ENCODE assay signal across 8 cellular contexts in the genomic region with DNA sequence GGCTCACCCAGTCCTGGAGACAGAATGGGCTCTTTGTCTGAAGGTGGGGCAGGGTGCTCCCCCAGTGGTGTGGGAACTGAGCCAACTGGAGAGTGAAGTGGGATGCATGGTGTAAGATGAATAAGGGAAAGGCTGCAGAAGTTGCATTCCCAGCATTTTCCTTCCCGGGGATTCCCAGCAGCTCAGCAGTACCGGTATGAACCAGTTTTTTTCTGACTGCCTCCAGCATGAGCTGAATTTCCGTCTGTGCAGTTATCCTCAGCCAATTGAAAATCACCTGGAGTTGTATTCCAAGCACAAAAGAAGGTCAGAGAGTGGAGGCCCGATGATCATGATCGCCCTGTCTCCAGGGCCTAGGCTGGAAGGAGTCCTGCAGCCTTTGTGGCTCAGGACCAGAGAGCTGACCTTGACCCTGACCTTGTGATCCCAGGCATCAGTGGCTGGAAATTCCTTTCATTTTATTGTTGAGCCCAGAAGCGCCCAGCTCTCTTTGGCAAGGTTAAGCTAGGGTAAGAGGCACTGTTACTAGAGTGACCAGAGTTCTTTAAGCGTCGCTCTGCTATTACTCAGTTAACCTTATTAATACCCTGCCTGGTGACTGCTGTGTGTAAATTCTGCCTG. TPM values are rescaled to one million over a fixed set of nuclear protein-coding genes. Genes with fewer than 3 reads are reported as not detected.
A peak's percentile ranks its signal among the peaks of the same experiment; 100 is the strongest.
DNase-seq lines count a peak whose midpoint lies in the region; ATAC-seq and TF ChIP-seq lines count a peak whose summit lies in the region.

No MANE protein-coding gene starts in this region.

- peak overlapping the region; percentile 96 for H3K14ac ChIP-seq in IMR-90 (replicated peaks; ENCODE audit: low read depth, low read length)

- peaks cover 80% of the 10 kb centered on the region for H3K4me1 ChIP-seq in CD4-positive, alpha-beta memory T cell (ENCODE audit: insufficient read depth, low read length)
- H3K4me1 ChIP-seq in IMR-90 (ENCODE audit: control insufficient read depth, insufficient read depth, low read length) (peaks cover 23% of the 10 kb centered on the region), adipocyte (ENCODE audit: control insufficient read depth, insufficient read depth, low read length) (peaks cover 31% of the 10 kb centered on the region), rectal smooth muscle tissue (ENCODE audit: control insufficient read depth, insufficient read depth, low read length) (peaks cover 16% of the 10 kb centered on the region)

- H3K4me3 ChIP-seq in CD4-positive, alpha-beta memory T cell (ENCODE audit: low read length in 2 of 2) = peak overlapping the region in 1 of 2 donors; percentile 8
- H3K4me3 ChIP-seq in IMR-90 (ENCODE audit: insufficient read depth, low read depth, low read length) = no peak overlapping the region
- peak overlapping the region; percentile 1 for H3K4me3 ChIP-seq in adipocyte (ENCODE audit: low read length)
- H3K4me3 ChIP-seq in rectal smooth muscle tissue (ENCODE audit: low read length) = peak overlapping the region; percentile 38

- peaks cover 51 to 82% (median 73%) of the 10 kb centered on the region in 4 donors for H3K4me1 Mint-ChIP-seq in CD4-positive, alpha-beta memory T cell

- POLR2A ChIA-PET in CD4-positive, alpha-beta memory T cell (lab: Charles Lee; ENCODE audit: partially characterized antibody) = interaction anchor here (0.8 to 29.4 kb wide), 19 partner anchors 8 to 361 kb away, joined by 3 to 1226 read pairs (median 7); partner anchors contain the start of genes DDX56, H2AZ2, NUDCD3 and OGDH
- POLR2A ChIA-PET in IMR-90 (lab: Charles Lee; ENCODE audit: unreplicated experiment) = no interaction called here

- H3K23ac ChIP-seq in IMR-90 (ENCODE audit: low read depth, low read length) = peak overlapping the region; percentile 88

- no peaks in the 10 kb centered on the region for H3K27me3 Mint-ChIP-seq in CD4-positive, alpha-beta memory T cell

- no peaks in the 10 kb centered on the region for H4K20me1 ChIP-seq in IMR-90 (ENCODE audit: insufficient read depth, low read length)

- H3K9me3 ChIP-seq in CD4-positive, alpha-beta memory T cell (ENCODE audit: control insufficient read depth in 1 of 2, low read length in 2 of 2) = no peaks in the 10 kb centered on the region
- no peaks in the 10 kb centered on the region for H3K9me3 ChIP-seq in IMR-90 (ENCODE audit: control insufficient read depth, insufficient read depth, low read length)
- no peaks in the 10 kb centered on the region for H3K9me3 ChIP-seq in adipocyte (ENCODE audit: control insufficient read depth, low read length)

- no TSS peak for BruUV-seq in IMR-90 (replicated peaks; lab: Mats Ljungman, UMichigan)

- H3K9ac ChIP-seq in IMR-90 (ENCODE audit: low read depth, low read length) (peak overlapping the region; percentile 61), adipocyte (ENCODE audit: low read length) (peak overlapping the region; percentile 39), rectal smooth muscle tissue (ENCODE audit: low read length) (peak overlapping the region; percentile 32)

- intact Hi-C loops in CD4-positive, alpha-beta memory T cell (cut with micrococcal nuclease) = loop anchor here (1.0 to 2.0 kb wide), 4 partner anchors 9 to 207 kb away; partner anchors contain the start of gene PPIA
- intact Hi-C loops in IMR-90 (cut with micrococcal nuclease) (no loop called here), left ventricle myocardium superior (cut with micrococcal nuclease) (no loop called here)

- peak overlapping the region; percentile 35 for H2BK20ac ChIP-seq in IMR-90 (ENCODE audit: low read depth, low read length)

- H4K8ac ChIP-seq in IMR-90 (ENCODE audit: low read depth in 2 of 2, low read length in 2 of 2) = peak overlapping the region; percentile 84 to 98

- no peak; the same call in 1 of the 2 replicates for TF ChIP-seq RAD21 in IMR-90 (IDR thresholded peaks at IDR 0.05; ENCODE audit: low read length)

- H2AFZ ChIP-seq in IMR-90 (replicated peaks; ENCODE audit: low read length, poor library complexity) = peak overlapping the region; percentile 83

- peak overlapping the region in 7 of 8 donors; percentile 79 to 95 (median 91) for H3K4me3 Mint-ChIP-seq in CD4-positive, alpha-beta memory T cell

- TF ChIP-seq CTCF in IMR-90 (conservative IDR thresholded peaks at IDR 0.05; ENCODE audit: low read depth, low read length) = no peak

- no peak for DNase-seq in CD4-positive, alpha-beta memory T cell
- DNase-seq in IMR-90 (peak; percentile 91), adipocyte (ENCODE audit: low read depth) (peak; percentile 74), left ventricle myocardium superior (no peak)
- no peak for DNase-seq in stimulated activated CD4-positive, alpha-beta T cell treated with anti-CD3 and anti-CD28 coated beads, Interleukin-15, amount 100 ng/mL, for 24 hours

- 21% methylated on average over 4 of the region's 8 CpGs; no CpG with 5 or more reads in 1 of the 2 experiments for WGBS in IMR-90 (ENCODE audit: extremely low coverage in 2 of 2, insufficient read length in 1 of 2), 2 experiments

- peak overlapping the region; percentile 96 for H2BK120ac ChIP-seq in IMR-90 (ENCODE audit: low read depth, low read length)

- peak overlapping the region; percentile 96 for H2BK15ac ChIP-seq in IMR-90 (ENCODE audit: low read depth, low read length)

- no peaks in the 10 kb centered on the region for H3K36me3 ChIP-seq in CD4-positive, alpha-beta memory T cell (ENCODE audit: insufficient read depth, low read length)
- no peaks in the 10 kb centered on the region for H3K36me3 ChIP-seq in IMR-90 (ENCODE audit: control insufficient read depth, insufficient read depth, low read length)
- H3K36me3 ChIP-seq in adipocyte (ENCODE audit: control insufficient read depth, insufficient read depth, low read length, severe bottlenecking) = no peaks in the 10 kb centered on the region
- no peaks in the 10 kb centered on the region for H3K36me3 ChIP-seq in rectal smooth muscle tissue (ENCODE audit: control insufficient read depth, insufficient read depth, low read length)

- peak overlapping the region; percentile 96 for H3K27ac ChIP-seq in CD4-positive, alpha-beta memory T cell (ENCODE audit: low read depth, low read length)
- H3K27ac ChIP-seq in IMR-90 (ENCODE audit: insufficient read depth, low read length) (peak overlapping the region; percentile 93), rectal smooth muscle tissue (ENCODE audit: low read depth, low read length) (peak overlapping the region; percentile 86)

- H2AK5ac ChIP-seq in IMR-90 (ENCODE audit: low read depth, low read length) = peak overlapping the region; percentile 95

- peaks cover 0 to 2% (median 0%) of the 10 kb centered on the region in 8 donors for H3K9me3 Mint-ChIP-seq in CD4-positive, alpha-beta memory T cell

- H2AK9ac ChIP-seq in IMR-90 (replicated peaks; ENCODE audit: low read depth, low read length, poor library complexity) = peak overlapping the region; percentile 92

- peak overlapping the region; percentile 98 for H4K91ac ChIP-seq in IMR-90 (ENCODE audit: insufficient read depth, low read depth, low read length)

- peak overlapping the region; percentile 97 to 100 (median 100) for H3K27ac Mint-ChIP-seq in CD4-positive, alpha-beta memory T cell

- H3K79me1 ChIP-seq in IMR-90 (ENCODE audit: low read depth in 1 of 2, low read length in 2 of 2) = peaks cover 18 to 63% of the 10 kb centered on the region in 2 experiments

- in situ Hi-C loops in IMR-90 (cut with MboI; ENCODE audit: low sequenced_read_pairs) = no loop called here

- H3K4me2 ChIP-seq in IMR-90 (ENCODE audit: low read depth, low read length) = peak overlapping the region; percentile 40

- peaks cover 6 to 12% of the 10 kb centered on the region in 2 donors for H3K36me3 Mint-ChIP-seq in CD4-positive, alpha-beta memory T cell

- peak overlapping the region; percentile 85 for H4K5ac ChIP-seq in IMR-90 (ENCODE audit: low read depth, low read length)

- CTCF ChIA-PET in CD4-positive, alpha-beta memory T cell (lab: Charles Lee; ENCODE audit: partially characterized antibody) = interaction anchor here (1.1 to 6.8 kb wide), 7 partner anchors 10 to 128 kb away, joined by 3 to 48 read pairs (median 8); partner anchors contain the start of gene OGDH
- CTCF ChIA-PET in IMR-90 (lab: Yijun Ruan, JAX) = no interaction called here

- H3K18ac ChIP-seq in IMR-90 (ENCODE audit: low read depth, low read length) = peak overlapping the region; percentile 80

- peak overlapping the region; percentile 25; the same call in 1 of the 2 replicates for H3K56ac ChIP-seq in IMR-90 (ENCODE audit: extremely low read depth, insufficient read depth, low read length)

- TF ChIP-seq POLR2A in IMR-90 (IDR thresholded peaks at IDR 0.05; ENCODE audit: low read depth, low read length) = no peak

- peak overlapping the region; percentile 95 for H2BK5ac ChIP-seq in IMR-90 (ENCODE audit: low read depth, low read length, poor library complexity, severe bottlenecking)

- peak overlapping the region; percentile 96 for H3K4ac ChIP-seq in IMR-90 (ENCODE audit: low read depth, low read length)

- no peaks in the 10 kb centered on the region for H3K27me3 ChIP-seq in CD4-positive, alpha-beta memory T cell (ENCODE audit: insufficient read depth, low read length)
- H3K27me3 ChIP-seq in IMR-90 (ENCODE audit: control insufficient read depth, insufficient read depth, low read length) (no peaks in the 10 kb centered on the region), adipocyte (replicated peaks; ENCODE audit: control insufficient read depth, insufficient read depth, low read length) (no peaks in the 10 kb centered on the region), rectal smooth muscle tissue (ENCODE audit: control insufficient read depth, insufficient read depth, low read length) (no peaks in the 10 kb centered on the region)

- dilution Hi-C loops in IMR-90 (cut with HindIII; ENCODE audit: low sequenced_read_pairs, unreplicated experiment) = no loop called here

- peak; percentile 81 for ATAC-seq in IMR-90 (ENCODE audit: low read depth)
- peak; percentile 51 for ATAC-seq in left ventricle myocardium superior
- ATAC-seq in GM21786 (IDR thresholded peaks at IDR 0.05; ENCODE audit: unreplicated experiment) = no peak
- no peak for ATAC-seq in GM18867 (IDR thresholded peaks at IDR 0.05; ENCODE audit: unreplicated experiment)

- H3K9me1 ChIP-seq in IMR-90 (ENCODE audit: insufficient read depth, low read length) = peaks cover 30% of the 10 kb centered on the region

RNA-seq across cellular contexts. Expression of gene OGDH, which starts 33.4 kb away (rescaled TPM):
- 100 to 1,000 TPM; 116 to 126 TPM for total RNA-seq in CD4-positive, alpha-beta memory T cell
- 10 to 100 TPM; 42.2 to 61.6 TPM for polyA plus RNA-seq in CD4-positive, alpha-beta memory T cell
- total RNA-seq in IMR-90 (2012; rRNA removed) (52.8 and 56.5 TPM in 2 replicates), left ventricle myocardium superior (701 TPM)
- 47.4 and 47.5 TPM in 2 replicates for polyA plus RNA-seq in IMR-90 (2012; rRNA removed)
- 34.5 and 44.6 TPM in 2 replicates for polyA plus RNA-seq in IMR-90 (2012; cell fraction: cytosol; rRNA removed)
- 38.0 and 54.5 TPM in 2 replicates for polyA plus RNA-seq in IMR-90 (2012; cell fraction: nucleus; rRNA removed; ENCODE audit: low replicate concordance)

RNA-seq across cellular contexts. Expression of gene TMED4, which starts 57.8 kb away (rescaled TPM):
- 100 to 1,000 TPM; 108 to 110 TPM for total RNA-seq in CD4-positive, alpha-beta memory T cell
- polyA plus RNA-seq in CD4-positive, alpha-beta memory T cell = 10 to 100 TPM; 65.4 to 68.1 TPM
- total RNA-seq in IMR-90 (2012; rRNA removed) = 68.0 and 92.7 TPM in 2 replicates
- 57.3 and 58.6 TPM in 2 replicates for polyA plus RNA-seq in IMR-90 (2012; rRNA removed)
- 44.5 and 118 TPM in 2 replicates for polyA plus RNA-seq in IMR-90 (2012; cell fraction: cytosol; rRNA removed)
- 104 and 122 TPM in 2 replicates for polyA plus RNA-seq in IMR-90 (2012; cell fraction: nucleus; rRNA removed; ENCODE audit: low replicate concordance)
- total RNA-seq in left ventricle myocardium superior = 56.7 TPM

Comparison
In these comparisons a context has a peak if more than half of its experiments do, and no peak if none do; other contexts are left out.
1. DNase-seq: peak in IMR-90 (single experiment) and adipocyte (single experiment); none in CD4-positive, alpha-beta memory T cell (0 of 5), left ventricle myocardium superior (single experiment) and stimulated activated CD4-positive, alpha-beta T cell treated with anti-CD3 and anti-CD28 coated beads, Interleukin-15, amount 100 ng/mL, for 24 hours (single experiment).
2. ATAC-seq: peak in IMR-90 (single experiment) and left ventricle myocardium superior (single experiment); none in GM21786 (single experiment) and GM18867 (single experiment).
3. Peak in every context shown above with its lines, with median percentiles within 50 percentile points of each other: H3K27ac ChIP-seq and H3K9ac ChIP-seq.